In the genomic region with DNA sequence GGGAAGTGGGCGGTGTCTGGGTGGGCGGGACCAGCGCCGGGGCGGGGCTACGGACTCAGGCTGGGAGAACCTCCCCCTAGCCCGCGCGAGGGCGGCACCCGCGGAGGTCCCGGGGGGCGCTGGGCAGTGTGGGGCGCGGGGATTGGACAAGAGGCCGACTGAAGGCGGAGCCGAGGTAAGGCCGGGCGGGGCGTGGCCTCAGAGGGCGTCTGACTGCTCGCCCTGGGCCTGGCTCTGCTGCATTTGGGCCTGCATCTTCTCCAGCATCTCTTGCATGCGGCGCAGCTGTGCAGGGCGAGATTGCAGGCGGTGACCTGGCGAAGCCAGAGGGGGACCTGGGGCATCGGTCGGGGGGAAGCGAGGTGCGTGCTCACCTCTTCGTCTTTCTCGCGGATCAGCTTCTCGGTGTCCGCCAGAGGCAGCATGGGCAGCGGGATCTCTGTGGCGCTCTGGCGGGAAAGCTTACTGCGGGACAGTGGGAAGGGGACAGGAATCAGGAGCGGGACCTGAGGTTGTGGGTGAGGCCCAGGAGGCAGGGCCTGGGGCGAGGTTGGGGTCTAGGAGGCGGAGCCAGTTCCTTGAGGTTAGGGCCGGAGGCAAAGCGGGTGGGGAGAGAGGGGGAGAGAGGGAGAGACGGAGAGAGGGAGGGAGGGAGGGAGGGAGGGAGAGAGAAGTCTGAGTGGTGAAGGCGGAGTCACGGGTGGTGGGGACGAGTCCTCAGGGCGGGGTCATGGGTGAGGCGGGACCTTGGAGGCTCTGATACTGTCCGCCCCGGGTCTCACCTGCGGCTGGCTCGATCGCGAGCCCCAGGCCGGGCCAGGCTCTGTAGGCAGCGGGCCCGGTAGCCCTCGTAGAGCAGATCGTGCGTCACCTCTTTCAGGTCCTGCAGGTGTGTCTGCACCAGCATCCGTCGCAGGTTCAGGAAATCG, we compare ENCODE assay signal across 8 cellular contexts. TPM values are rescaled to one million over a fixed set of nuclear protein-coding genes. Genes with fewer than 3 reads are reported as not detected.
DNase-seq lines count a peak whose midpoint lies in the region; ATAC-seq and TF ChIP-seq lines count a peak whose summit lies in the region.

No MANE protein-coding gene starts in this region.

- intact Hi-C loops in lower leg skin (cut with DNase I; ENCODE audit: low total_unique reads), result no loop called here

- peak; percentile 83 for ATAC-seq in GM19395 (IDR thresholded peaks at IDR 0.05; ENCODE audit: unreplicated experiment)
- ATAC-seq in HG03558 (IDR thresholded peaks at IDR 0.05; ENCODE audit: extremely low read depth, unreplicated experiment), result peak; percentile 69

- no peak for TF ChIP-seq CTCF in lower leg skin (IDR thresholded peaks at IDR 0.05)

- peak; percentile 99 for DNase-seq in CD1c-positive myeloid dendritic cell (ENCODE audit: extremely low spot score)
- peak; percentile 96 for DNase-seq in NCI-H748 (lab: John Stamatoyannopoulos, UW; ENCODE audit: unreplicated experiment)
- DNase-seq in activated CD4-positive, alpha-beta T cell treated with anti-CD3 and anti-CD28 coated beads, Interleukin-2, amount 50 U/mL, for 4 hours, result peak; percentile 98
- DNase-seq in dermis blood vessel endothelial cell, result peak; percentile 99
- DNase-seq in lower leg skin (ENCODE audit: low spot score in 2 of 2), result peak; percentile 99 to 100
- DNase-seq in stimulated activated CD4-positive, alpha-beta T cell treated with anti-CD3 and anti-CD28 coated beads, Interleukin-4, amount 100 ng/mL, for 4 hours, result peak; percentile 98 to 99

- TF ChIP-seq POLR2A in lower leg skin (IDR thresholded peaks at IDR 0.05), result no peak

- peak overlapping the region; percentile 57 for H3K4me3 ChIP-seq in lower leg skin (ENCODE audit: low read depth, poor library complexity, severe bottlenecking)

- 0% methylated on average over 66 to 67 of the region's 68 CpGs for WGBS in lower leg skin, 2 donors

RNA-seq across cellular contexts. Expression of a gene that starts 3.9 kb away (rescaled TPM):
- total RNA-seq in dermis blood vessel endothelial cell, result not detected in 2 replicates
- total RNA-seq in lower leg skin, result 1 to 10 TPM in 1 of 4 donors, under 1 TPM in 2, not detected in 1; 0.39 to 1.2 (median 0.91) TPM

RNA-seq across cellular contexts. Expression of a gene that starts 3.9 kb away (rescaled TPM):
- total RNA-seq in dermis blood vessel endothelial cell (not detected in 2 replicates), lower leg skin (1 to 10 TPM in 1 of 4 donors, under 1 TPM in 1, not detected in 2; 0.79 to 2.1 TPM)

RNA-seq across cellular contexts. Expression of a gene that starts 8.2 kb away (rescaled TPM):
- total RNA-seq in dermis blood vessel endothelial cell (37.4 and 57.4 TPM in 2 replicates), lower leg skin (10 to 100 TPM; 33.2 to 51.8 (median 41.9) TPM)

RNA-seq across cellular contexts. Expression of a gene that starts 16.7 kb away (rescaled TPM):
- total RNA-seq in dermis blood vessel endothelial cell (16.5 and 20.1 TPM in 2 replicates), lower leg skin (10 to 100 TPM in 3 of 4 donors, 1 to 10 TPM in 1; 8.3 to 15.6 (median 10.5) TPM)

RNA-seq across cellular contexts. Expression of a gene that starts 23.4 kb away (rescaled TPM):
- 44.4 and 50.4 TPM in 2 replicates for total RNA-seq in dermis blood vessel endothelial cell
- 10 to 100 TPM; 33.6 to 43.2 (median 38.5) TPM for total RNA-seq in lower leg skin

Comparison
In these comparisons a context has a peak if more than half of its experiments do, and no peak if none do; other contexts are left out.
1. Peak in every context shown above with its lines: DNase-seq, ATAC-seq and H3K4me3 ChIP-seq.